12 cellular contexts compared by ENCODE assay signal in the genomic region with DNA sequence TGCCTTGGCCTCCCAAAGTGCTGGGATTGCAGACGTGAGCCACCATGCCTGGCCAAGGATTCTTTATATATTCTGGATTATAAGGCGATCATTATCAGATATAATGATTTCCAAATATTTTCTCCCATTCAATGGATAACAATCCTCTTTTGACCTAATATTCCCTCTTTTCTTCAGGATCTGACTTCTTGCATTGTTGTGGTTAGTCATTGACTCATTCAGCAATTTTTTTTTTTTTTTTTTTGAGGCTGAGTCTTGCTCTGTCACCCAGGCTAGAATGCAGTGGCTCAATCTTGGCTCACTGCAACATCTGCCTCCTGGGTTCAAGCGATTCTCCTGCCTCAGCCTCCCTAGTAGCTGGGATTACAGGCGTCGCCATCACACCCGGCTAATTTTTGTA. TPM values are rescaled to one million over a fixed set of nuclear protein-coding genes. Genes with fewer than 3 reads are reported as not detected.
"Had no signal": no experiment of that assay in that cellular context is flagged by ENCODE, and none has a peak within 500 bp of the region (broad histone marks: within the 10 kb centered on the region; RNA-seq: fewer than 3 reads in every experiment).

No MANE protein-coding gene starts in this region.

RNA-seq across cellular contexts. Expression of gene TMEM150B, which starts 4.7 kb away (rescaled TPM):
- total RNA-seq: activated T-helper 1 cell treated with anti-CD3 and anti-CD28 coated beads, Interleukin-12 subunit alpha, Interleukin-12 subunit beta, Interleukin-2, Interleukin-4 antibody, amounts not matched to agents 30 ng/mL and 10 ng/mL and 1 ng/mL, durations not matched to agents 14 hours and 24 hours and 36 hours; endothelial cell of umbilical vein; pulmonary artery endothelial cell had no signal
- polyA plus RNA-seq: endothelial cell of umbilical vein had no signal

RNA-seq across cellular contexts. Expression of gene COX6B2, which starts 24.7 kb away (rescaled TPM):
- total RNA-seq: endothelial cell of umbilical vein, left lobe of liver, lower lobe of right lung, pulmonary artery endothelial cell, upper lobe of right lung had no signal
- polyA plus RNA-seq: aorta, endothelial cell of umbilical vein had no signal

RNA-seq across cellular contexts. Expression of gene GARIN5B, which starts 33.3 kb away (rescaled TPM):
- total RNA-seq: activated CD8-positive, alpha-beta T cell treated with anti-CD3 and anti-CD28 coated beads, Interleukin-2, amount 10 ng/mL, durations not matched to agents 7 days and 5 days; aorta; endothelial cell of umbilical vein; esophagus muscularis mucosa; kidney; left lobe of liver; lower lobe of right lung; mucosa of descending colon; pulmonary artery endothelial cell; thyroid gland; upper lobe of right lung had no signal
- polyA plus RNA-seq: aorta, endothelial cell of umbilical vein had no signal

RNA-seq across cellular contexts. Expression of gene IL11, which starts 40.5 kb away (rescaled TPM):
- total RNA-seq: activated T-helper 1 cell treated with anti-CD3 and anti-CD28 coated beads, Interleukin-12 subunit alpha, Interleukin-12 subunit beta, Interleukin-2, Interleukin-4 antibody, amounts not matched to agents 30 ng/mL and 10 ng/mL and 1 ng/mL, durations not matched to agents 14 hours and 24 hours and 36 hours; endothelial cell of umbilical vein; left lobe of liver; lower lobe of right lung; thyroid gland had no signal
- polyA plus RNA-seq: endothelial cell of umbilical vein had no signal
